In the genomic region with DNA sequence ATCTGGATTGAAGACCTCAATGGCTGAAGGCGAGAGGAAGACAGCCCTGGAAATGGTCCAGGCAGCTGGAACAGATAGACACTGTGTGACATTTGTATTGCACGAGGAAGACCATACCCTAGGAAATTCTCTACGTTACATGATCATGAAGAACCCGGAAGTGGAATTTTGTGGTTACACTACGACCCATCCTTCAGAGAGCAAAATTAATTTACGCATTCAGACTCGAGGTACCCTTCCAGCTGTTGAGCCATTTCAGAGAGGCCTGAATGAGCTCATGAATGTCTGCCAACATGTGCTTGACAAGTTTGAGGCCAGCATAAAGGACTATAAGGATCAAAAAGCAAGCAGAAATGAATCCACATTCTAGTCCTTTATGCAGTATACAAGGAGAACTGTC, we compare ENCODE assay signal across 9 cellular contexts. TPM values are rescaled to one million over a fixed set of nuclear protein-coding genes. Genes with fewer than 3 reads are reported as not detected.
DNase-seq lines count a peak whose midpoint lies in the region; ATAC-seq, FAIRE-seq and TF ChIP-seq lines count a peak whose summit lies in the region.
"Had no signal": no experiment of that assay in that cellular context is flagged by ENCODE, and none has a peak within 500 bp of the region (broad histone marks: within the 10 kb centered on the region; RNA-seq: fewer than 3 reads in every experiment).

No MANE protein-coding gene starts in this region.

- H3K27me3 ChIP-seq in MG63 = no peaks in the 10 kb centered on the region
- H3K27me3 ChIP-seq: foreskin keratinocyte had no signal

- no TSS peak for BruUV-seq in MCF 10A (replicated peaks; lab: Mats Ljungman, UMichigan)

- H3K4me3 Mint-ChIP-seq in MCF 10A (ENCODE audit: unreplicated experiment) (peak overlapping the region; percentile 93), natural killer cell (peak overlapping the region; percentile 96)

- POLR2A ChIA-PET in MCF 10A (lab: Yijun Ruan, JAX) = interaction anchor here (0.6 to 8.6 kb wide), 15 partner anchors 9 to 204 kb away, joined by 3 to 226 read pairs (median 29); partner anchors contain the start of genes GTF3A and MTIF3

- peak overlapping the region; percentile 96 for H3K4me3 ChIP-seq in MG63
- peak overlapping the region in 1 of 2 donors; percentile 25 for H3K4me3 ChIP-seq in kidney (ENCODE audit: low read length in 2 of 2)

- H3K9me3 Mint-ChIP-seq in MCF 10A (ENCODE audit: unreplicated experiment) (no peaks in the 10 kb centered on the region), natural killer cell (no peaks in the 10 kb centered on the region)

- peak overlapping the region; percentile 74 for H3K27ac Mint-ChIP-seq in MCF 10A (ENCODE audit: low read depth, unreplicated experiment)
- peak overlapping the region; percentile 86 to 92 for H3K27ac Mint-ChIP-seq in natural killer cell

- H3K9ac ChIP-seq in ES-I3 (ENCODE audit: low read depth, low read length) (peak overlapping the region; percentile 87; the same call in 1 of the 2 replicates), kidney (ENCODE audit: low read length in 2 of 2) (no peak overlapping the region)

- no peaks in the 10 kb centered on the region for H3K9me3 ChIP-seq in ES-I3 (ENCODE audit: control insufficient read depth, insufficient read depth, low read length)
- H3K9me3 ChIP-seq in MG63 = no peaks in the 10 kb centered on the region
- H3K9me3 ChIP-seq in kidney (ENCODE audit: control insufficient read depth in 1 of 2, low read length in 2 of 2) = no peaks in the 10 kb centered on the region

- H3K4me1 ChIP-seq in ES-I3 (ENCODE audit: insufficient read depth, low read length) (peaks cover 14% of the 10 kb centered on the region; the same call in 1 of the 2 replicates), kidney (ENCODE audit: control insufficient read depth in 1 of 2, insufficient read depth in 1 of 2, low read depth in 1 of 2, low read length in 2 of 2) (peaks cover 11 to 15% of the 10 kb centered on the region in 2 donors)

- DNase-seq in MG63 = no peak
- DNase-seq in MCF 10A (ENCODE audit: unreplicated experiment) = no peak
- DNase-seq in natural killer cell = no peak
- DNase-seq in activated effector memory CD4-positive, alpha-beta T cell treated with anti-CD3 and anti-CD28 coated beads, Interleukin-2, amount 50 U/mL, for 16 hours = no peak
- no peak for DNase-seq in A172 (ENCODE audit: low spot score)
- DNase-seq in NCI-H1436 (lab: John Stamatoyannopoulos, UW) = no peak
- no peak for DNase-seq in kidney
- DNase-seq: foreskin keratinocyte had no signal

- H3K36me3 Mint-ChIP-seq in MCF 10A (ENCODE audit: insufficient read depth, unreplicated experiment) = peaks cover 34% of the 10 kb centered on the region
- no peaks in the 10 kb centered on the region for H3K36me3 Mint-ChIP-seq in natural killer cell

- no peaks in the 10 kb centered on the region for H3K27me3 Mint-ChIP-seq in MCF 10A (ENCODE audit: insufficient read depth, unreplicated experiment)
- H3K27me3 Mint-ChIP-seq in natural killer cell (ENCODE audit: low read depth in 2 of 2) = no peaks in the 10 kb centered on the region

- no peak overlapping the region for H3K27ac ChIP-seq in kidney (ENCODE audit: low read depth in 2 of 2, low read length in 2 of 2)

- intact Hi-C loops in MCF 10A (cut with micrococcal nuclease) = no loop called here
- intact Hi-C loops in natural killer cell (cut with micrococcal nuclease) = loop anchor here (5.0 kb wide), 1 partner anchor 451 kb away; the partner anchor contains the start of gene USP12
- intact Hi-C loops in kidney (cut with DNase I) = no loop called here

- TF ChIP-seq CTCF in MCF 10A (IDR thresholded peaks at IDR 0.05; ENCODE audit: unreplicated experiment) (no peak), natural killer cell (IDR thresholded peaks at IDR 0.05) (no peak), kidney (IDR thresholded peaks at IDR 0.05; ENCODE audit: borderline replicate concordance, extremely low read depth, insufficient read depth) (no peak)

- H3K36me3 ChIP-seq in ES-I3 (ENCODE audit: insufficient read depth, low read length) (peaks cover 18% of the 10 kb centered on the region), MG63 (peaks cover 42% of the 10 kb centered on the region), kidney (ENCODE audit: control insufficient read depth in 1 of 2, insufficient read depth in 2 of 2, low read length in 2 of 2) (peaks cover 0 to 3% of the 10 kb centered on the region in 2 donors)

- H3K4me1 Mint-ChIP-seq in MCF 10A (ENCODE audit: insufficient read depth, unreplicated experiment) (peaks cover 57% of the 10 kb centered on the region), natural killer cell (peaks cover 68 to 80% of the 10 kb centered on the region in 2 donors)

- no peak for ATAC-seq in natural killer cell
- ATAC-seq: foreskin keratinocyte had no signal

- CTCF ChIA-PET in MCF 10A (lab: Yijun Ruan, JAX) = interaction anchor here (0.7 to 2.5 kb wide), 8 partner anchors 11 to 638 kb away, joined by 3 to 12 read pairs (median 4); no protein-coding TSS in a partner anchor

- no peak for FAIRE-seq in kidney (lab: Jason Lieb, UNC)

RNA-seq across cellular contexts. Expression of gene POLR1D, which starts 1.2 kb away (rescaled TPM):
- 138 and 145 TPM in 2 replicates for total RNA-seq in MG63 (2014; rRNA removed; shearing (Covaris generic); ENCODE audit: low replicate concordance)
- total RNA-seq in MCF 10A (2022) = 123 and 146 TPM in 2 replicates
- 100 to 1,000 TPM; 109 to 132 (median 116) TPM for total RNA-seq in natural killer cell
- 86.6 and 88.3 TPM in 2 replicates for total RNA-seq in A172 (2014; rRNA removed; shearing (Covaris generic))
- total RNA-seq in kidney = 72.8 TPM
- 124 TPM for polyA plus RNA-seq in kidney (ENCODE audit: insufficient read depth, low read depth, low replicate concordance)

RNA-seq across cellular contexts. Expression of gene LNX2, which starts 2.6 kb away (rescaled TPM):
- total RNA-seq in MG63 (2014; rRNA removed; shearing (Covaris generic); ENCODE audit: low replicate concordance) = 4.0 and 7.5 TPM in 2 replicates
- total RNA-seq in MCF 10A (2022) (12.3 and 15.6 TPM in 2 replicates), natural killer cell (1 to 10 TPM; 4.5 to 6.6 (median 5.0) TPM), kidney (13.8 TPM)
- total RNA-seq in A172 (2014; rRNA removed; shearing (Covaris generic)) = 7.0 and 8.5 TPM in 2 replicates
- polyA plus RNA-seq in kidney (ENCODE audit: insufficient read depth, low read depth, low replicate concordance) = 5.6 TPM
